Comparison of ENCODE assay signal across 1 cellular context in the genomic region with DNA sequence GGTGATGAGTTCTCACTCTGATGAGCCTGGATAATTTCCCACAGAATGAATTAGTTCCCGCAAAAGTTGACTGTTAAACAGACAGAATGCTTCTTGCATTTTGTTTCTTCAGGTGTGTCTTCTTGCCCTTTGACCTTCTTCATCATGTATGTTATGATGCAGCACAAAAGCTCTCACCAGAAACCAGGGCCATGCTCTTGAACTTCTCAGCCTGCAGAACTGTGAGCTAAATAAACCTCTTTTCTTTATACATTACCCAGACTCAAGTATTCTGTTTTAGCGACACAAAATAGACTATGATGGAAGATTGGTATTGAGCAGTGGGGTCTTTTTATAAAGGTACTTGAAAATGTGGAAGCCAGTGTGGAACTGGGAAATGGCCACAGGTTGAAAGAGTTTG.
TF ChIP-seq lines count a peak whose summit lies in the region.

No MANE protein-coding gene starts in this region.

TF ChIP-seq in IMR-90, 13 proteins besides CTCF, POLR2A, EP300 and RAD21:
- no peak for TF ChIP-seq SMC3 (IDR thresholded peaks at IDR 0.05; ENCODE audit: low read depth, low read length)
- TF ChIP-seq, protein P1, sequence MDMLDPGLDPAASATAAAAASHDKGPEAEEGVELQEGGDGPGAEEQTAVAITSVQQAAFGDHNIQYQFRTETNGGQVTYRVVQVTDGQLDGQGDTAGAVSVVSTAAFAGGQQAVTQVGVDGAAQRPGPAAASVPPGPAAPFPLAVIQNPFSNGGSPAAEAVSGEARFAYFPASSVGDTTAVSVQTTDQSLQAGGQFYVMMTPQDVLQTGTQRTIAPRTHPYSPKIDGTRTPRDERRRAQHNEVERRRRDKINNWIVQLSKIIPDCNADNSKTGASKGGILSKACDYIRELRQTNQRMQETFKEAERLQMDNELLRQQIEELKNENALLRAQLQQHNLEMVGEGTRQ (IDR thresholded peaks at IDR 0.05; ENCODE audit: low read depth, low read length) = no peak
- TF ChIP-seq CHD1 (IDR thresholded peaks at IDR 0.05; ENCODE audit: low read depth, low read length) = no peak
- TF ChIP-seq NFE2L2 (IDR thresholded peaks at IDR 0.05; ENCODE audit: low read depth, low read length) = no peak
- no peak for TF ChIP-seq CEBPB (IDR thresholded peaks at IDR 0.05; ENCODE audit: low read depth, low read length)
- TF ChIP-seq RFX5 (IDR thresholded peaks at IDR 0.05; ENCODE audit: low read depth, low read length) = no peak
- no peak for TF ChIP-seq MAFK (IDR thresholded peaks at IDR 0.05; ENCODE audit: low read depth, low read length)
- TF ChIP-seq MXI1 (IDR thresholded peaks at IDR 0.05; ENCODE audit: borderline replicate concordance, low read depth, low read length) = no peak
- TF ChIP-seq MAZ (IDR thresholded peaks at IDR 0.05; ENCODE audit: borderline replicate concordance, low read depth, low read length) = no peak
- TF ChIP-seq, protein P2, sequence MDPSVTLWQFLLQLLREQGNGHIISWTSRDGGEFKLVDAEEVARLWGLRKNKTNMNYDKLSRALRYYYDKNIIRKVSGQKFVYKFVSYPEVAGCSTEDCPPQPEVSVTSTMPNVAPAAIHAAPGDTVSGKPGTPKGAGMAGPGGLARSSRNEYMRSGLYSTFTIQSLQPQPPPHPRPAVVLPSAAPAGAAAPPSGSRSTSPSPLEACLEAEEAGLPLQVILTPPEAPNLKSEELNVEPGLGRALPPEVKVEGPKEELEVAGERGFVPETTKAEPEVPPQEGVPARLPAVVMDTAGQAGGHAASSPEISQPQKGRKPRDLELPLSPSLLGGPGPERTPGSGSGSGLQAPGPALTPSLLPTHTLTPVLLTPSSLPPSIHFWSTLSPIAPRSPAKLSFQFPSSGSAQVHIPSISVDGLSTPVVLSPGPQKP (IDR thresholded peaks at IDR 0.05; ENCODE audit: borderline replicate concordance, low read depth, low read length) = no peak
- TF ChIP-seq RCOR1 (IDR thresholded peaks at IDR 0.05; ENCODE audit: insufficient replicate concordance, low read length) = no peak
- no peak for TF ChIP-seq FOS (IDR thresholded peaks at IDR 0.05; ENCODE audit: low read depth, low read length)
- TF ChIP-seq BHLHE40 (IDR thresholded peaks at IDR 0.05; ENCODE audit: low read depth, low read length) = no peak
